Comparison of ENCODE assay signal across 12 cellular contexts in the genomic region with DNA sequence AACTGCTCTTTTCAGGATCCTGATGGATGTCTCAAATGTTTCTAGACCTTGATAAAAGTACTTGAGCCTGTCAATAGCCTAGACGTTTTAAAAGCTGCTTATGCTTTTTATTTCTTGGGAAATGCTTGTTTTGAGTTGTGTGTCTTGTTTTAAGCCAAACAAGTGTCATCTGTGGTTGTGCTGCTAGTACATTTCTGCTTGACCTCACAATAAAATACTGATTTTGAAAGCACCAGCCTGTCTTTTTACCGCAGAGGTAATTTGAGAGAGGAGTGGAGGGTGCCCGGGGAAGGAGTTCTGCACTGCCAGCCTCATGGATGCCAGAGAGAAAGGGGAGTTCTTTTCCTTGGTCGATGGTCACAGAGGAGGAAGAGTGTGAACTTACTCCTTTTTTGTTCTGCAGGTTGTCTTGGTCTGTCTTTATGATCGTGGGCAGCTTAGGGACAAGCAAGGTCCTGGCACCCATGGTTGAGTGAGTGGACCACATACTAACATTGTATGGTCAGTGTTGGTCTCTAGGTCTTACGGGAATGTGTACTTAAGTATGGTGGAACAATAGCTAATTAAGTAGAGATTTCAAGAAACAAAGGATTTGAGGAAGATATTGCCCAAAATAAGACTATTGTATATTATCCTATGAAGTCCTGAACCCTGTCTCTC.
A peak's percentile ranks its signal among the peaks of the same experiment; 100 is the strongest.
DNase-seq lines count a peak whose midpoint lies in the region; ATAC-seq and TF ChIP-seq lines count a peak whose summit lies in the region.
"Had no signal": no experiment of that assay in that cellular context is flagged by ENCODE, and none has a peak within 500 bp of the region (broad histone marks: within the 10 kb centered on the region; RNA-seq: fewer than 3 reads in every experiment).

No MANE protein-coding gene starts in this region.

- H3K36me3 ChIP-seq in prostate gland: no peaks in the 10 kb centered on the region

- H3K27me3 ChIP-seq in foreskin keratinocyte: no peaks in the 10 kb centered on the region
- H3K27me3 ChIP-seq in prostate gland (replicated peaks; ENCODE audit: insufficient read depth): no peaks in the 10 kb centered on the region

- POLR2A ChIA-PET in RWPE1 (lab: Yijun Ruan, JAX; ENCODE audit: low non-redundant PET): no interaction called here

- peak overlapping the region; percentile 85 for H3K27ac ChIP-seq in RWPE1
- H3K27ac ChIP-seq in foreskin keratinocyte: peak overlapping the region; percentile 58
- peak overlapping the region; percentile 0 to 39 for H3K27ac ChIP-seq in prostate gland

- H3K4me1 Mint-ChIP-seq in activated naive CD8-positive, alpha-beta T cell treated with anti-CD3 and anti-CD28 coated beads for 36 hours: peaks cover 13% of the 10 kb centered on the region

- TF ChIP-seq POLR2A in prostate gland (IDR thresholded peaks at IDR 0.05): no peak

- H3K9me3 ChIP-seq in prostate gland: no peaks in the 10 kb centered on the region

- H3K4me3 ChIP-seq in GM12864 (ENCODE audit: low read depth, low read length) (peak overlapping the region; percentile 14), prostate gland (no peak overlapping the region)

- CTCF ChIA-PET in RWPE1 (lab: Yijun Ruan, JAX): no interaction called here

- ATAC-seq in foreskin keratinocyte (no peak), GM19467 (IDR thresholded peaks at IDR 0.05; ENCODE audit: unreplicated experiment) (no peak), GM21367 (IDR thresholded peaks at IDR 0.05; ENCODE audit: unreplicated experiment) (no peak)

- no peak overlapping the region for H3K4me3 Mint-ChIP-seq in activated naive CD8-positive, alpha-beta T cell treated with anti-CD3 and anti-CD28 coated beads for 36 hours
- H3K4me3 Mint-ChIP-seq: type B pancreatic cell had no signal

- no peak overlapping the region for H3K27ac Mint-ChIP-seq in activated naive CD8-positive, alpha-beta T cell treated with anti-CD3 and anti-CD28 coated beads for 36 hours
- H3K27ac Mint-ChIP-seq: type B pancreatic cell had no signal

- DNase-seq in GM12864 (ENCODE audit: low read depth) (no peak), RWPE1 (ENCODE audit: low spot score) (no peak), foreskin keratinocyte (no peak), prostate gland (ENCODE audit: low spot score) (no peak)
- no peak for DNase-seq in activated CD4-positive, alpha-beta T cell treated with anti-CD3 and anti-CD28 coated beads for 48 hours
- no peak for DNase-seq in activated naive CD8-positive, alpha-beta T cell treated with anti-CD3 and anti-CD28 coated beads for 36 hours
- DNase-seq: activated effector memory CD4-positive, alpha-beta T cell treated with anti-CD3 and anti-CD28 coated beads, Interleukin-2, amount 50 U/mL, for 16 hours; NK-92 treated with Interleukin-12 subunit alpha and Interleukin-12 subunit beta, amount 100 ng/mL, for 24 hours; stimulated activated CD4-positive, alpha-beta T cell treated with anti-CD3 and anti-CD28 coated beads, Interleukin-2, amount 100 ng/mL, for 48 hours had no signal

- TF ChIP-seq CTCF in GM12864 (IDR thresholded peaks at IDR 0.05; ENCODE audit: low read depth, low read length, missing control alignments) (no peak), RWPE1 (conservative IDR thresholded peaks at IDR 0.05; ENCODE audit: low read depth) (no peak), foreskin keratinocyte (conservative IDR thresholded peaks at IDR 0.05) (no peak), prostate gland (IDR thresholded peaks at IDR 0.05) (no peak)

- intact Hi-C loops in prostate gland (cut with DNase I): no loop called here

- H3K27me3 Mint-ChIP-seq in activated naive CD8-positive, alpha-beta T cell treated with anti-CD3 and anti-CD28 coated beads for 36 hours: peaks cover 17% of the 10 kb centered on the region
- H3K27me3 Mint-ChIP-seq: type B pancreatic cell had no signal

- WGBS in prostate gland: 52% methylated on average over 6 of the region's 6 CpGs

- no peaks in the 10 kb centered on the region for H3K9me3 Mint-ChIP-seq in activated naive CD8-positive, alpha-beta T cell treated with anti-CD3 and anti-CD28 coated beads for 36 hours
- H3K9me3 Mint-ChIP-seq: type B pancreatic cell had no signal

- H3K4me1 ChIP-seq in foreskin keratinocyte (peaks cover 37% of the 10 kb centered on the region), prostate gland (replicated peaks) (peaks cover 5% of the 10 kb centered on the region)

- no peaks in the 10 kb centered on the region for H3K36me3 Mint-ChIP-seq in activated naive CD8-positive, alpha-beta T cell treated with anti-CD3 and anti-CD28 coated beads for 36 hours

Comparison
In these comparisons a context has a peak if more than half of its experiments do, and no peak if none do; other contexts are left out.
1. H3K27ac ChIP-seq: peak in every context shown above with its lines; median percentile 85 in RWPE1; 58 in foreskin keratinocyte; 20 in prostate gland.